ENCODE assay signal across 1 cellular context in the genomic region with DNA sequence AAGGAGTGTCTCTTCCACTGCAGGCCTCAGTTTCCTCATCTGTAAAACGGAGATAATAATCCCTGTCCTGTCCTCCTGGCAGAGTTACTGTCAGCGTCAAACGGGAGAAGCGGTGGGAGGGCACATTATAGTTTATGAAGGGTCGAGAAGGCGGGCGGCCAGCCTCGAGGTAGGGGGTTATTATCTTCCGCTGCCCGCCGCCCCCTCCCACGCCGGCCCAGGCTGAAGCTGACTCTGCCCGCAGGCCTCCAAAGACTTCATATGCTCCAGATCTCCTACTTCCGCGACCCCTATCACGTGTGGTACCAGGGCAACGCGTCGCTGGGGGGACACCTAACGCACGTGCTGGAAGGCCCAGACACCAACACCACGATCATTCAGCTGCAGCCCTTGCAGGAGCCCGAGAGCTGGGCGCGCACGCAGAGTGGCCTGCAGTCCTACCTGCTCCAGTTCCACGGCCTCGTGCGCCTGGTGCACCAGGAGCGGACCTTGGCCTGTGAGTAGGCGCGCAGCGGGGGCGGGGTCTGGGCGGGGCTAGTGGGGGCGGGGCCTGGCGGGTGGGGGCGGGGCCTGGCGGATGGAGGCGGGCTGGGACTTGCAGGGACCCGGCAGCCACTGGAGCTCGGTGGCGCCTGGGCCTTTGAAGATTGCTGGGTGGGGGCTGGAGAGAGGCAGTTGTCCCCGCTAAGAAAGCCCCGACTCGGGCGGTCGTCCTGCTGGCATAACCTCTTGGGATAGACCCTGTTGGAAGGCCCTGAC.
TF ChIP-seq lines count a peak whose summit lies in the region.

No MANE protein-coding gene starts in this region.

TF ChIP-seq in HepG2, 621 proteins besides CTCF, POLR2A, EP300 and RAD21 (continued from another document):
- TF ChIP-seq ZNF574 (CRISPR knock-in tag; IDR thresholded peaks at IDR 0.05) (peak; percentile 78), CCDC6 (CRISPR knock-in tag; IDR thresholded peaks at IDR 0.05) (peak; percentile 64; the same call in 1 of the 2 replicates), MYC (CRISPR knock-in tag; IDR thresholded peaks at IDR 0.05; ENCODE audit: borderline replicate concordance) (peak; percentile 99), PITX1 (CRISPR knock-in tag; IDR thresholded peaks at IDR 0.05) (0 out of 2 replicates have a peak, but pooled peaks have one; percentile 64), SOX6 (IDR thresholded peaks at IDR 0.05) (no peak), SOX6 (CRISPR knock-in tag; IDR thresholded peaks at IDR 0.05) (peak; percentile 58), ZNF703 (CRISPR knock-in tag; IDR thresholded peaks at IDR 0.05; ENCODE audit: borderline replicate concordance) (no peak), GFI1 (CRISPR knock-in tag; IDR thresholded peaks at IDR 0.05; ENCODE audit: borderline replicate concordance) (no peak), LCORL (IDR thresholded peaks at IDR 0.05) (no peak), LCORL (CRISPR knock-in tag; IDR thresholded peaks at IDR 0.05) (peak; percentile 25; the same call in 1 of the 2 replicates), AGO2 (optimal IDR thresholded peaks at IDR 0.05; ENCODE audit: low read depth, low read length) (peak; percentile 92), ZNF263 (CRISPR knock-in tag; IDR thresholded peaks at IDR 0.05) (peak; percentile 52; the same call in 1 of the 2 replicates), FIP1L1 (IDR thresholded peaks at IDR 0.05; ENCODE audit: borderline replicate concordance, insufficient read depth, low read depth, low read length) (no peak), DR1 (CRISPR knock-in tag; IDR thresholded peaks at IDR 0.05) (peak; percentile 59; the same call in 1 of the 2 replicates), ZNF589 (CRISPR knock-in tag; conservative IDR thresholded peaks at IDR 0.05) (peak; percentile 99), TAF1 (CRISPR knock-in tag; IDR thresholded peaks at IDR 0.05) (peak; percentile 95), BATF2 (CRISPR knock-in tag; IDR thresholded peaks at IDR 0.05) (peak; percentile 89; the same call in 1 of the 2 replicates), ZNF317 (CRISPR knock-in tag; IDR thresholded peaks at IDR 0.05) (0 out of 2 replicates have a peak, but pooled peaks have one; percentile 68), NONO (IDR thresholded peaks at IDR 0.05) (no peak), NONO (CRISPR knock-in tag; conservative IDR thresholded peaks at IDR 0.05) (peak; percentile 91), PRPF4 (IDR thresholded peaks at IDR 0.05; ENCODE audit: low read depth, low read length, poor library complexity, severe bottlenecking) (no peak), MED8 (CRISPR knock-in tag; IDR thresholded peaks at IDR 0.05; ENCODE audit: insufficient replicate concordance) (peak; percentile 73), ZSCAN9 (CRISPR knock-in tag; IDR thresholded peaks at IDR 0.05; ENCODE audit: borderline replicate concordance) (peak; percentile 91), ZNF83 (CRISPR knock-in tag; IDR thresholded peaks at IDR 0.05; ENCODE audit: borderline replicate concordance) (peak; percentile 97), ATF7-NPFF (CRISPR knock-in tag; IDR thresholded peaks at IDR 0.05; ENCODE audit: low read depth) (peak; percentile 77), JUNB (CRISPR knock-in tag; IDR thresholded peaks at IDR 0.05; ENCODE audit: borderline replicate concordance) (peak; percentile 82), ZNF552 (CRISPR knock-in tag; IDR thresholded peaks at IDR 0.05; ENCODE audit: borderline replicate concordance) (peak; percentile 83), GABPB1 (CRISPR knock-in tag; IDR thresholded peaks at IDR 0.05) (peak; percentile 83), NR2F1 (CRISPR knock-in tag; IDR thresholded peaks at IDR 0.05) (0 out of 4 replicates have a peak, but pooled peaks of 1 of the 2 experiments have one; percentile 8), UBTF (CRISPR knock-in tag; IDR thresholded peaks at IDR 0.05) (peak; percentile 69), PCBP2 (optimal IDR thresholded peaks at IDR 0.05; ENCODE audit: low read depth, low read length, poor library complexity, severe bottlenecking) (no peak), RNF2 (conservative IDR thresholded peaks at IDR 0.05; ENCODE audit: low read depth) (peak; percentile 96), ZNF607 (CRISPR knock-in tag; IDR thresholded peaks at IDR 0.05; ENCODE audit: borderline replicate concordance) (peak; percentile 98), ZNF432 (CRISPR knock-in tag; IDR thresholded peaks at IDR 0.05; ENCODE audit: borderline replicate concordance) (no peak), NBN (conservative IDR thresholded peaks at IDR 0.05) (no peak), JUN (CRISPR knock-in tag; IDR thresholded peaks at IDR 0.05) (peak; percentile 87), ARNT2 (CRISPR knock-in tag; IDR thresholded peaks at IDR 0.05; ENCODE audit: low read depth) (peak; percentile 78; the same call in 1 of the 2 replicates), CEBPG (CRISPR knock-in tag; IDR thresholded peaks at IDR 0.05) (peak; percentile 23; the same call in 1 of the 2 replicates), HNRNPK (IDR thresholded peaks at IDR 0.05; ENCODE audit: low read depth, low read length, poor library complexity, severe bottlenecking) (peak; percentile 63), ZNF136 (CRISPR knock-in tag; IDR thresholded peaks at IDR 0.05; ENCODE audit: low read depth) (0 out of 2 replicates have a peak, but pooled peaks have one; percentile 44), ZNF160 (CRISPR knock-in tag; IDR thresholded peaks at IDR 0.05) (peak; percentile 91), ZZZ3 (CRISPR knock-in tag; IDR thresholded peaks at IDR 0.05; ENCODE audit: borderline replicate concordance) (peak; percentile 76; the same call in 1 of the 2 replicates), ZKSCAN5 (CRISPR knock-in tag; IDR thresholded peaks at IDR 0.05) (no peak), ZNF547 (CRISPR knock-in tag; IDR thresholded peaks at IDR 0.05) (peak; percentile 65; the same call in 1 of the 2 replicates), ZNF501 (CRISPR knock-in tag; IDR thresholded peaks at IDR 0.05) (peak; percentile 83)
- TF ChIP-seq, protein P1, sequence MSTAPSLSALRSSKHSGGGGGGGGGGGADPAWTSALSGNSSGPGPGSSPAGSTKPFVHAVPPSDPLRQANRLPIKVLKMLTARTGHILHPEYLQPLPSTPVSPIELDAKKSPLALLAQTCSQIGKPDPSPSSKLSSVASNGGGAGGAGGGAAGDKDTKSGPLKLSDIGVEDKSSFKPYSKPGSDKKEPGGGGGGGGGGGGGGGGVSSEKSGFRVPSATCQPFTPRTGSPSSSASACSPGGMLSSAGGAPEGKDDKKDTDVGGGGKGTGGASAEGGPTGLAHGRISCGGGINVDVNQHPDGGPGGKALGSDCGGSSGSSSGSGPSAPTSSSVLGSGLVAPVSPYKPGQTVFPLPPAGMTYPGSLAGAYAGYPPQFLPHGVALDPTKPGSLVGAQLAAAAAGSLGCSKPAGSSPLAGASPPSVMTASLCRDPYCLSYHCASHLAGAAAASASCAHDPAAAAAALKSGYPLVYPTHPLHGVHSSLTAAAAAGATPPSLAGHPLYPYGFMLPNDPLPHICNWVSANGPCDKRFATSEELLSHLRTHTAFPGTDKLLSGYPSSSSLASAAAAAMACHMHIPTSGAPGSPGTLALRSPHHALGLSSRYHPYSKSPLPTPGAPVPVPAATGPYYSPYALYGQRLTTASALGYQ (CRISPR knock-in tag; IDR thresholded peaks at IDR 0.05) = no peak
- TF ChIP-seq, protein P2, sequence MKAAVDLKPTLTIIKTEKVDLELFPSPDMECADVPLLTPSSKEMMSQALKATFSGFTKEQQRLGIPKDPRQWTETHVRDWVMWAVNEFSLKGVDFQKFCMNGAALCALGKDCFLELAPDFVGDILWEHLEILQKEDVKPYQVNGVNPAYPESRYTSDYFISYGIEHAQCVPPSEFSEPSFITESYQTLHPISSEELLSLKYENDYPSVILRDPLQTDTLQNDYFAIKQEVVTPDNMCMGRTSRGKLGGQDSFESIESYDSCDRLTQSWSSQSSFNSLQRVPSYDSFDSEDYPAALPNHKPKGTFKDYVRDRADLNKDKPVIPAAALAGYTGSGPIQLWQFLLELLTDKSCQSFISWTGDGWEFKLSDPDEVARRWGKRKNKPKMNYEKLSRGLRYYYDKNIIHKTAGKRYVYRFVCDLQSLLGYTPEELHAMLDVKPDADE (CRISPR knock-in tag; IDR thresholded peaks at IDR 0.05) = peak; percentile 77; the same call in 1 of the 2 replicates
- TF ChIP-seq, protein P3, sequence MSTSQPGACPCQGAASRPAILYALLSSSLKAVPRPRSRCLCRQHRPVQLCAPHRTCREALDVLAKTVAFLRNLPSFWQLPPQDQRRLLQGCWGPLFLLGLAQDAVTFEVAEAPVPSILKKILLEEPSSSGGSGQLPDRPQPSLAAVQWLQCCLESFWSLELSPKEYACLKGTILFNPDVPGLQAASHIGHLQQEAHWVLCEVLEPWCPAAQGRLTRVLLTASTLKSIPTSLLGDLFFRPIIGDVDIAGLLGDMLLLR (CRISPR knock-in tag; IDR thresholded peaks at IDR 0.05) = peak; percentile 97
- TF ChIP-seq, protein P4, sequence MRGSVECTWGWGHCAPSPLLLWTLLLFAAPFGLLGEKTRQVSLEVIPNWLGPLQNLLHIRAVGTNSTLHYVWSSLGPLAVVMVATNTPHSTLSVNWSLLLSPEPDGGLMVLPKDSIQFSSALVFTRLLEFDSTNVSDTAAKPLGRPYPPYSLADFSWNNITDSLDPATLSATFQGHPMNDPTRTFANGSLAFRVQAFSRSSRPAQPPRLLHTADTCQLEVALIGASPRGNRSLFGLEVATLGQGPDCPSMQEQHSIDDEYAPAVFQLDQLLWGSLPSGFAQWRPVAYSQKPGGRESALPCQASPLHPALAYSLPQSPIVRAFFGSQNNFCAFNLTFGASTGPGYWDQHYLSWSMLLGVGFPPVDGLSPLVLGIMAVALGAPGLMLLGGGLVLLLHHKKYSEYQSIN (CRISPR knock-in tag; IDR thresholded peaks at IDR 0.05; ENCODE audit: borderline replicate concordance) = no peak
- TF ChIP-seq, protein P5, sequence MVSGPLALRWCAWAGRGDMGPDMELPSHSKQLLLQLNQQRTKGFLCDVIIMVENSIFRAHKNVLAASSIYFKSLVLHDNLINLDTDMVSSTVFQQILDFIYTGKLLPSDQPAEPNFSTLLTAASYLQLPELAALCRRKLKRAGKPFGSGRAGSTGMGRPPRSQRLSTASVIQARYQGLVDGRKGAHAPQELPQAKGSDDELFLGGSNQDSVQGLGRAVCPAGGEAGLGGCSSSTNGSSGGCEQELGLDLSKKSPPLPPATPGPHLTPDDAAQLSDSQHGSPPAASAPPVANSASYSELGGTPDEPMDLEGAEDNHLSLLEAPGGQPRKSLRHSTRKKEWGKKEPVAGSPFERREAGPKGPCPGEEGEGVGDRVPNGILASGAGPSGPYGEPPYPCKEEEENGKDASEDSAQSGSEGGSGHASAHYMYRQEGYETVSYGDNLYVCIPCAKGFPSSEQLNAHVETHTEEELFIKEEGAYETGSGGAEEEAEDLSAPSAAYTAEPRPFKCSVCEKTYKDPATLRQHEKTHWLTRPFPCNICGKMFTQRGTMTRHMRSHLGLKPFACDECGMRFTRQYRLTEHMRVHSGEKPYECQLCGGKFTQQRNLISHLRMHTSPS (CRISPR knock-in tag; IDR thresholded peaks at IDR 0.05; ENCODE audit: low read depth) = no peak
- TF ChIP-seq, protein P6, sequence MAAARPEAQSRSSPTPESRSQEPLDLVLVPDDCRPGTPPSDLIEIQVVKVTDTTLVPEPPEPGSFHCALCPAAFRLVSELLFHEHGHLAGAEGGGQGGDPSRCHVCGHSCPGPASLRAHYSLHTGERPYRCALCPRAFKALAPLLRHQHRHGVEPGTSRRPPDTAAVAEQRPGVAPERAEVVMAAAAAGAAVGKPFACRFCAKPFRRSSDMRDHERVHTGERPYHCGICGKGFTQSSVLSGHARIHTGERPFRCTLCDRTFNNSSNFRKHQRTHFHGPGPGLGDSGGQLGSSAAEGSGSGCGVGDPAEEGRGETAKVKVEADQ (CRISPR knock-in tag; IDR thresholded peaks at IDR 0.05; ENCODE audit: borderline replicate concordance) = peak; percentile 82; the same call in 1 of the 2 replicates
TF ChIP-seq in HepG2: peak in this region for 380.
